ENCODE assay signal across 1 cellular context in the genomic region with DNA sequence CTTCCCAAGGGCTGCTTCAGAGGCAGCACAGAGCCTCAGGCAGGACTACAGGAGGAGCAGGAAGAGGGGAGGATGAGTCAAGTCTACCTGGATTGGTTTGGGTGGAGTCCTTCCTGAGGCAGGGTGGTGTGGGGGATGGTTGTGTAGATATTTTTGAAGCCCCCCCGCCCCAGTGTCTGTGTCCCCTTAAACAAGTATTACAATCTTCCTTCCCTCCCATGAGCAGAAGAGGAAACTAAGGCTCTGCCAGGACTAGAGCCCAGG.
TF ChIP-seq lines count a peak whose summit lies in the region.

No MANE protein-coding gene starts in this region.

TF ChIP-seq in HepG2, 621 proteins besides CTCF, POLR2A, EP300 and RAD21:
- TF ChIP-seq ZNF329 (CRISPR knock-in tag; IDR thresholded peaks at IDR 0.05; ENCODE audit: low read depth): no peak
- TF ChIP-seq, protein P1, sequence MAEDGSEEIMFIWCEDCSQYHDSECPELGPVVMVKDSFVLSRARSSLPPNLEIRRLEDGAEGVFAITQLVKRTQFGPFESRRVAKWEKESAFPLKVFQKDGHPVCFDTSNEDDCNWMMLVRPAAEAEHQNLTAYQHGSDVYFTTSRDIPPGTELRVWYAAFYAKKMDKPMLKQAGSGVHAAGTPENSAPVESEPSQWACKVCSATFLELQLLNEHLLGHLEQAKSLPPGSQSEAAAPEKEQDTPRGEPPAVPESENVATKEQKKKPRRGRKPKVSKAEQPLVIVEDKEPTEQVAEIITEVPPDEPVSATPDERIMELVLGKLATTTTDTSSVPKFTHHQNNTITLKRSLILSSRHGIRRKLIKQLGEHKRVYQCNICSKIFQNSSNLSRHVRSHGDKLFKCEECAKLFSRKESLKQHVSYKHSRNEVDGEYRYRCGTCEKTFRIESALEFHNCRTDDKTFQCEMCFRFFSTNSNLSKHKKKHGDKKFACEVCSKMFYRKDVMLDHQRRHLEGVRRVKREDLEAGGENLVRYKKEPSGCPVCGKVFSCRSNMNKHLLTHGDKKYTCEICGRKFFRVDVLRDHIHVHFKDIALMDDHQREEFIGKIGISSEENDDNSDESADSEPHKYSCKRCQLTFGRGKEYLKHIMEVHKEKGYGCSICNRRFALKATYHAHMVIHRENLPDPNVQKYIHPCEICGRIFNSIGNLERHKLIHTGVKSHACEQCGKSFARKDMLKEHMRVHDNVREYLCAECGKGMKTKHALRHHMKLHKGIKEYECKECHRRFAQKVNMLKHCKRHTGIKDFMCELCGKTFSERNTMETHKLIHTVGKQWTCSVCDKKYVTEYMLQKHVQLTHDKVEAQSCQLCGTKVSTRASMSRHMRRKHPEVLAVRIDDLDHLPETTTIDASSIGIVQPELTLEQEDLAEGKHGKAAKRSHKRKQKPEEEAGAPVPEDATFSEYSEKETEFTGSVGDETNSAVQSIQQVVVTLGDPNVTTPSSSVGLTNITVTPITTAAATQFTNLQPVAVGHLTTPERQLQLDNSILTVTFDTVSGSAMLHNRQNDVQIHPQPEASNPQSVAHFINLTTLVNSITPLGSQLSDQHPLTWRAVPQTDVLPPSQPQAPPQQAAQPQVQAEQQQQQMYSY (CRISPR knock-in tag; IDR thresholded peaks at IDR 0.05): no peak
- TF ChIP-seq, protein P2, sequence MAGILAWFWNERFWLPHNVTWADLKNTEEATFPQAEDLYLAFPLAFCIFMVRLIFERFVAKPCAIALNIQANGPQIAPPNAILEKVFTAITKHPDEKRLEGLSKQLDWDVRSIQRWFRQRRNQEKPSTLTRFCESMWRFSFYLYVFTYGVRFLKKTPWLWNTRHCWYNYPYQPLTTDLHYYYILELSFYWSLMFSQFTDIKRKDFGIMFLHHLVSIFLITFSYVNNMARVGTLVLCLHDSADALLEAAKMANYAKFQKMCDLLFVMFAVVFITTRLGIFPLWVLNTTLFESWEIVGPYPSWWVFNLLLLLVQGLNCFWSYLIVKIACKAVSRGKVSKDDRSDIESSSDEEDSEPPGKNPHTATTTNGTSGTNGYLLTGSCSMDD (CRISPR knock-in tag; IDR thresholded peaks at IDR 0.05): no peak
- TF ChIP-seq, protein P3, sequence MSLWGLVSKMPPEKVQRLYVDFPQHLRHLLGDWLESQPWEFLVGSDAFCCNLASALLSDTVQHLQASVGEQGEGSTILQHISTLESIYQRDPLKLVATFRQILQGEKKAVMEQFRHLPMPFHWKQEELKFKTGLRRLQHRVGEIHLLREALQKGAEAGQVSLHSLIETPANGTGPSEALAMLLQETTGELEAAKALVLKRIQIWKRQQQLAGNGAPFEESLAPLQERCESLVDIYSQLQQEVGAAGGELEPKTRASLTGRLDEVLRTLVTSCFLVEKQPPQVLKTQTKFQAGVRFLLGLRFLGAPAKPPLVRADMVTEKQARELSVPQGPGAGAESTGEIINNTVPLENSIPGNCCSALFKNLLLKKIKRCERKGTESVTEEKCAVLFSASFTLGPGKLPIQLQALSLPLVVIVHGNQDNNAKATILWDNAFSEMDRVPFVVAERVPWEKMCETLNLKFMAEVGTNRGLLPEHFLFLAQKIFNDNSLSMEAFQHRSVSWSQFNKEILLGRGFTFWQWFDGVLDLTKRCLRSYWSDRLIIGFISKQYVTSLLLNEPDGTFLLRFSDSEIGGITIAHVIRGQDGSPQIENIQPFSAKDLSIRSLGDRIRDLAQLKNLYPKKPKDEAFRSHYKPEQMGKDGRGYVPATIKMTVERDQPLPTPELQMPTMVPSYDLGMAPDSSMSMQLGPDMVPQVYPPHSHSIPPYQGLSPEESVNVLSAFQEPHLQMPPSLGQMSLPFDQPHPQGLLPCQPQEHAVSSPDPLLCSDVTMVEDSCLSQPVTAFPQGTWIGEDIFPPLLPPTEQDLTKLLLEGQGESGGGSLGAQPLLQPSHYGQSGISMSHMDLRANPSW (CRISPR knock-in tag; IDR thresholded peaks at IDR 0.05; ENCODE audit: borderline replicate concordance): no peak
- TF ChIP-seq GATAD2A (CRISPR knock-in tag; IDR thresholded peaks at IDR 0.05): no peak
- TF ChIP-seq AGO1 (IDR thresholded peaks at IDR 0.05; ENCODE audit: low read depth, low read length, poor library complexity, severe bottlenecking): no peak
- TF ChIP-seq GLI4 (CRISPR knock-in tag; IDR thresholded peaks at IDR 0.05; ENCODE audit: borderline replicate concordance): no peak
- TF ChIP-seq ZNF468 (CRISPR knock-in tag; IDR thresholded peaks at IDR 0.05): no peak
- no peak for TF ChIP-seq CREBL2 (CRISPR knock-in tag; IDR thresholded peaks at IDR 0.05; ENCODE audit: borderline replicate concordance)
- no peak for TF ChIP-seq SIX1 (CRISPR knock-in tag; IDR thresholded peaks at IDR 0.05; ENCODE audit: borderline replicate concordance)
- TF ChIP-seq ZNF30 (CRISPR knock-in tag; IDR thresholded peaks at IDR 0.05): no peak
- TF ChIP-seq, protein P4, sequence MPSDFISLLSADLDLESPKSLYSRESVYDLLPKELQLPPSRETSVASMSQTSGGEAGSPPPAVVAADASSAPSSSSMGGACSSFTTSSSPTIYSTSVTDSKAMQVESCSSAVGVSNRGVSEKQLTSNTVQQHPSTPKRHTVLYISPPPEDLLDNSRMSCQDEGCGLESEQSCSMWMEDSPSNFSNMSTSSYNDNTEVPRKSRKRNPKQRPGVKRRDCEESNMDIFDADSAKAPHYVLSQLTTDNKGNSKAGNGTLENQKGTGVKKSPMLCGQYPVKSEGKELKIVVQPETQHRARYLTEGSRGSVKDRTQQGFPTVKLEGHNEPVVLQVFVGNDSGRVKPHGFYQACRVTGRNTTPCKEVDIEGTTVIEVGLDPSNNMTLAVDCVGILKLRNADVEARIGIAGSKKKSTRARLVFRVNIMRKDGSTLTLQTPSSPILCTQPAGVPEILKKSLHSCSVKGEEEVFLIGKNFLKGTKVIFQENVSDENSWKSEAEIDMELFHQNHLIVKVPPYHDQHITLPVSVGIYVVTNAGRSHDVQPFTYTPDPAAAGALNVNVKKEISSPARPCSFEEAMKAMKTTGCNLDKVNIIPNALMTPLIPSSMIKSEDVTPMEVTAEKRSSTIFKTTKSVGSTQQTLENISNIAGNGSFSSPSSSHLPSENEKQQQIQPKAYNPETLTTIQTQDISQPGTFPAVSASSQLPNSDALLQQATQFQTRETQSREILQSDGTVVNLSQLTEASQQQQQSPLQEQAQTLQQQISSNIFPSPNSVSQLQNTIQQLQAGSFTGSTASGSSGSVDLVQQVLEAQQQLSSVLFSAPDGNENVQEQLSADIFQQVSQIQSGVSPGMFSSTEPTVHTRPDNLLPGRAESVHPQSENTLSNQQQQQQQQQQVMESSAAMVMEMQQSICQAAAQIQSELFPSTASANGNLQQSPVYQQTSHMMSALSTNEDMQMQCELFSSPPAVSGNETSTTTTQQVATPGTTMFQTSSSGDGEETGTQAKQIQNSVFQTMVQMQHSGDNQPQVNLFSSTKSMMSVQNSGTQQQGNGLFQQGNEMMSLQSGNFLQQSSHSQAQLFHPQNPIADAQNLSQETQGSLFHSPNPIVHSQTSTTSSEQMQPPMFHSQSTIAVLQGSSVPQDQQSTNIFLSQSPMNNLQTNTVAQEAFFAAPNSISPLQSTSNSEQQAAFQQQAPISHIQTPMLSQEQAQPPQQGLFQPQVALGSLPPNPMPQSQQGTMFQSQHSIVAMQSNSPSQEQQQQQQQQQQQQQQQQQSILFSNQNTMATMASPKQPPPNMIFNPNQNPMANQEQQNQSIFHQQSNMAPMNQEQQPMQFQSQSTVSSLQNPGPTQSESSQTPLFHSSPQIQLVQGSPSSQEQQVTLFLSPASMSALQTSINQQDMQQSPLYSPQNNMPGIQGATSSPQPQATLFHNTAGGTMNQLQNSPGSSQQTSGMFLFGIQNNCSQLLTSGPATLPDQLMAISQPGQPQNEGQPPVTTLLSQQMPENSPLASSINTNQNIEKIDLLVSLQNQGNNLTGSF (CRISPR knock-in tag; IDR thresholded peaks at IDR 0.05): no peak
- no peak for TF ChIP-seq SOX6 (IDR thresholded peaks at IDR 0.05)
- no peak for TF ChIP-seq SOX6 (CRISPR knock-in tag; IDR thresholded peaks at IDR 0.05)
- no peak for TF ChIP-seq ATF4 (CRISPR knock-in tag; IDR thresholded peaks at IDR 0.05)
- TF ChIP-seq ZNF7 (CRISPR knock-in tag; IDR thresholded peaks at IDR 0.05): no peak
- TF ChIP-seq ZNF326 (CRISPR knock-in tag; IDR thresholded peaks at IDR 0.05; ENCODE audit: borderline replicate concordance): no peak
- TF ChIP-seq, protein P5, sequence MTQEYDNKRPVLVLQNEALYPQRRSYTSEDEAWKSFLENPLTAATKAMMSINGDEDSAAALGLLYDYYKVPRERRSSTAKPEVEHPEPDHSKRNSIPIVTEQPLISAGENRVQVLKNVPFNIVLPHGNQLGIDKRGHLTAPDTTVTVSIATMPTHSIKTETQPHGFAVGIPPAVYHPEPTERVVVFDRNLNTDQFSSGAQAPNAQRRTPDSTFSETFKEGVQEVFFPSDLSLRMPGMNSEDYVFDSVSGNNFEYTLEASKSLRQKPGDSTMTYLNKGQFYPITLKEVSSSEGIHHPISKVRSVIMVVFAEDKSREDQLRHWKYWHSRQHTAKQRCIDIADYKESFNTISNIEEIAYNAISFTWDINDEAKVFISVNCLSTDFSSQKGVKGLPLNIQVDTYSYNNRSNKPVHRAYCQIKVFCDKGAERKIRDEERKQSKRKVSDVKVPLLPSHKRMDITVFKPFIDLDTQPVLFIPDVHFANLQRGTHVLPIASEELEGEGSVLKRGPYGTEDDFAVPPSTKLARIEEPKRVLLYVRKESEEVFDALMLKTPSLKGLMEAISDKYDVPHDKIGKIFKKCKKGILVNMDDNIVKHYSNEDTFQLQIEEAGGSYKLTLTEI (CRISPR knock-in tag; conservative IDR thresholded peaks at IDR 0.05): no peak
- TF ChIP-seq ZSCAN21 (CRISPR knock-in tag; IDR thresholded peaks at IDR 0.05; ENCODE audit: borderline replicate concordance): no peak
